ENCODE assay signal across 1 cellular context in genomic region chr6:144340541-144341371, GRCh38.
TF ChIP-seq lines count a peak whose summit lies in the region.

No MANE protein-coding gene starts in this region.

TF ChIP-seq in H1, 55 proteins besides CTCF, POLR2A, EP300 and RAD21 (continued from another document):
- 0 out of 2 replicates have a peak, but pooled peaks have one; percentile 35 for TF ChIP-seq CEBPB (IDR thresholded peaks at IDR 0.05; ENCODE audit: low read depth, low read length)
